ENCODE assay signal across 8 cellular contexts in genomic region chr5:140174472-140175366, GRCh38. TPM values are rescaled to one million over a fixed set of nuclear protein-coding genes. Genes with fewer than 3 reads are reported as not detected.
A peak's percentile ranks its signal among the peaks of the same experiment; 100 is the strongest.
DNase-seq lines count a peak whose midpoint lies in the region; ATAC-seq, FAIRE-seq and TF ChIP-seq lines count a peak whose summit lies in the region.

Gene CYSTM1 (plus strand): TSS chr5:140175188. CDS start chr5:140194466, 19,278 bp downstream.

- H3K4me1 Mint-ChIP-seq in WTC11, result peaks cover 11% of the 10 kb centered on the region

- peaks cover 11% of the 10 kb centered on the region; the same call in 1 of the 2 replicates for H3K27me3 Mint-ChIP-seq in WTC11 (ENCODE audit: low read depth)

- no peaks in the 10 kb centered on the region for H3K36me3 Mint-ChIP-seq in WTC11

- H3K79me2 ChIP-seq in ACC112 (ENCODE audit: control insufficient read depth, insufficient read depth, low read length, unreplicated experiment), result peaks cover 4% of the 10 kb centered on the region
- H3K79me2 ChIP-seq in smooth muscle cell (ENCODE audit: low read depth), result no peaks in the 10 kb centered on the region

- peak; percentile 96 for DNase-seq in NCI-H2227 (lab: John Stamatoyannopoulos, UW; ENCODE audit: unreplicated experiment)
- peak; percentile 98 for DNase-seq in WTC11 (ENCODE audit: low spot score)
- peak; percentile 89 for DNase-seq in bronchial epithelial cell (ENCODE audit: low read depth)
- peak; percentile 97 for DNase-seq in iPS-NIHi11 (ENCODE audit: low spot score)
- peak; percentile 81 for DNase-seq in smooth muscle cell (lab: John Stamatoyannopoulos, UW; ENCODE audit: unreplicated experiment)

- peak within 1 kb of the TSS; percentile 95 for H3K27ac Mint-ChIP-seq in WTC11

- H3K4me1 ChIP-seq in ACC112 (ENCODE audit: control insufficient read depth, insufficient read depth, low read length, unreplicated experiment), result peaks cover 18% of the 10 kb centered on the region
- peaks cover 6% of the 10 kb centered on the region for H3K4me1 ChIP-seq in smooth muscle cell (ENCODE audit: low read depth)

- ATAC-seq in GM18873 (IDR thresholded peaks at IDR 0.05; ENCODE audit: low FRiP score, unreplicated experiment) (peak; percentile 83), HG03135 (IDR thresholded peaks at IDR 0.05; ENCODE audit: unreplicated experiment) (peak; percentile 92), WTC11 (peak; percentile 88)

- no peak for TF ChIP-seq CTCF in WTC11 (IDR thresholded peaks at IDR 0.05)
- TF ChIP-seq CTCF in bronchial epithelial cell (IDR thresholded peaks at IDR 0.05; ENCODE audit: insufficient read depth, low read length, severe bottlenecking), result no peak
- TF ChIP-seq CTCF in smooth muscle cell (IDR thresholded peaks at IDR 0.05; ENCODE audit: borderline replicate concordance, insufficient read depth, poor library complexity, severe bottlenecking), result no peak

- H3K4me3 Mint-ChIP-seq in WTC11, result peak within 1 kb of the TSS; percentile 87

- POLR2A ChIA-PET in WTC11 (lab: Charles Lee), result interaction anchor here (1.3 kb wide), 1 partner anchor 67 kb away, joined by 3 read pairs; no protein-coding TSS in a partner anchor

- H3F3A ChIP-seq in smooth muscle cell (ENCODE audit: low read depth), result no peaks in the 10 kb centered on the region

- H3K4me3 ChIP-seq in ACC112 (ENCODE audit: low read depth, low read length), result peak within 1 kb of the TSS; percentile 88
- peak within 1 kb of the TSS; percentile 89 for H3K4me3 ChIP-seq in bronchial epithelial cell (ENCODE audit: low read depth, low read length)
- H3K4me3 ChIP-seq in smooth muscle cell, result peak within 1 kb of the TSS; percentile 79

- 3% methylated on average over 59 of the region's 61 CpGs for whole genome bisulfite sequencing in smooth muscle cell (ENCODE audit: low lambda C conversion rate)

- H3K9me3 ChIP-seq in smooth muscle cell (replicated peaks; ENCODE audit: low read depth), result no peaks in the 10 kb centered on the region

- no peak for FAIRE-seq in bronchial epithelial cell (lab: Jason Lieb, UNC)

- peak within 1 kb of the TSS; percentile 95 for H3K9ac ChIP-seq in smooth muscle cell (ENCODE audit: low read depth)

- H3K27ac ChIP-seq in ACC112 (ENCODE audit: low read depth, low read length), result peak within 1 kb of the TSS; percentile 61
- peak within 1 kb of the TSS; percentile 89 for H3K27ac ChIP-seq in smooth muscle cell (ENCODE audit: low read depth)

- H3K4me2 ChIP-seq in smooth muscle cell, result peak within 1 kb of the TSS; percentile 98

- H3K36me3 ChIP-seq in ACC112 (ENCODE audit: insufficient read depth, low read length) (no peaks in the 10 kb centered on the region), bronchial epithelial cell (ENCODE audit: control insufficient read depth, insufficient read depth, low read length) (no peaks in the 10 kb centered on the region), smooth muscle cell (ENCODE audit: low read depth) (no peaks in the 10 kb centered on the region)

- H3K9me3 Mint-ChIP-seq in WTC11, result no peaks in the 10 kb centered on the region

- H3K27me3 ChIP-seq in ACC112 (ENCODE audit: insufficient read depth, low read length) (no peaks in the 10 kb centered on the region), bronchial epithelial cell (ENCODE audit: control insufficient read depth, insufficient read depth, low read length) (no peaks in the 10 kb centered on the region), smooth muscle cell (ENCODE audit: low read depth) (no peaks in the 10 kb centered on the region)

- CTCF ChIA-PET in WTC11 (lab: Charles Lee), result interaction anchor here (0.8 to 3.0 kb wide), 17 partner anchors 10 to 400 kb away, joined by 3 to 13 read pairs (median 3); partner anchors contain the start of gene HBEGF

- no peaks in the 10 kb centered on the region for H4K20me1 ChIP-seq in smooth muscle cell (ENCODE audit: low read depth)

- H2AFZ ChIP-seq in ACC112 (ENCODE audit: low read length, unreplicated experiment) (peak within 1 kb of the TSS; percentile 73), smooth muscle cell (ENCODE audit: low read depth) (peak within 1 kb of the TSS; percentile 89)

TF ChIP-seq in WTC11, 78 proteins besides CTCF, POLR2A, EP300 and RAD21 (continues in another document):
- TF ChIP-seq ATF2 (CRISPR knock-in tag; IDR thresholded peaks at IDR 0.05; ENCODE audit: borderline replicate concordance, low read depth), result no peak
- no peak for TF ChIP-seq JUN (CRISPR knock-in tag; IDR thresholded peaks at IDR 0.05)
- TF ChIP-seq AR (CRISPR knock-in tag; IDR thresholded peaks at IDR 0.05), result no peak
- TF ChIP-seq CREM (CRISPR knock-in tag; IDR thresholded peaks at IDR 0.05), result peak; percentile 89
- TF ChIP-seq ZNF416 (CRISPR knock-in tag; IDR thresholded peaks at IDR 0.05), result no peak
- no peak for TF ChIP-seq ZNF423 (CRISPR knock-in tag; IDR thresholded peaks at IDR 0.05)
- no peak for TF ChIP-seq ZNF138 (CRISPR knock-in tag; conservative IDR thresholded peaks at IDR 0.05)
- TF ChIP-seq ESRRA (CRISPR knock-in tag; IDR thresholded peaks at IDR 0.05; ENCODE audit: borderline replicate concordance), result no peak
- no peak for TF ChIP-seq HMGA2 (CRISPR knock-in tag; IDR thresholded peaks at IDR 0.05)
- TF ChIP-seq HMGXB4 (CRISPR knock-in tag; IDR thresholded peaks at IDR 0.05), result peak; percentile 44; the same call in 1 of the 2 replicates
- peak; percentile 81; the same call in 1 of the 2 replicates for TF ChIP-seq MAX (CRISPR knock-in tag; IDR thresholded peaks at IDR 0.05)
- no peak for TF ChIP-seq IRF1 (CRISPR knock-in tag; IDR thresholded peaks at IDR 0.05)
- TF ChIP-seq SMAD3 (CRISPR knock-in tag; IDR thresholded peaks at IDR 0.05; ENCODE audit: borderline replicate concordance), result no peak
- peak; percentile 87 for TF ChIP-seq USF1 (CRISPR knock-in tag; IDR thresholded peaks at IDR 0.05)
- TF ChIP-seq GABPB1 (CRISPR knock-in tag; IDR thresholded peaks at IDR 0.05), result peak; percentile 58

RNA-seq across cellular contexts. Expression of gene CYSTM1, which starts in this region (rescaled TPM):
- total RNA-seq in WTC11 (2021) (27.7 to 29.3 TPM (median 28.9 TPM) in 3 replicates), bronchial epithelial cell (22.4 and 25.5 TPM in 2 replicates), smooth muscle cell (9.4 and 23.5 TPM in 2 replicates)
- polyA plus RNA-seq in smooth muscle cell, result 31.3 and 45.6 TPM in 2 replicates

Comparison
In these comparisons a context has a peak if more than half of its experiments do, and no peak if none do; other contexts are left out.
1. Peak in every context shown above with its lines: DNase-seq, ATAC-seq, H3K4me3 ChIP-seq and H3K27ac ChIP-seq.